24 cellular contexts compared by ENCODE assay signal in the genomic region with DNA sequence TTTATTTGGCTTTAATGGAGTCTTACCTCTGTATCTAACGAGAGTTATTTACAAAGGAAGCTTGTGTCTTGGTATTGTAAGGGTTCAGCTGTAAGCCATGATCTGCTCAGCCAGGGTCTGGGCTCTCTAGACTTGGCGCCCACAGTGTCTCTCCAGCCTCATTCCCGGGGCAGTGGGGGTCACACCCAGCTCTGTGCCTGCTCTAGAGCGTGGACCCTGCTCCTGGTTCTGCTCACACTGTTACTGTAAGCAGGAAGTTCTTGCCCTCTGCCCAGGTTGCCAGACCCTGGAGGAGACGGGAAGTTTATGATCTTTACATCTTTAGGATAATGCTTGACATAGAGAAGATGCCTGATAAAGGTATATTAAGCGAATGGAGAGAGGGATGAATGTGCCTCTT.
A peak's percentile ranks its signal among the peaks of the same experiment; 100 is the strongest.
DNase-seq lines count a peak whose midpoint lies in the region; ATAC-seq and TF ChIP-seq lines count a peak whose summit lies in the region.
"Had no signal": no experiment of that assay in that cellular context is flagged by ENCODE, and none has a peak within 500 bp of the region (broad histone marks: within the 10 kb centered on the region; RNA-seq: fewer than 3 reads in every experiment).

No MANE protein-coding gene starts in this region.

- POLR2A ChIA-PET in MCF 10A (lab: Yijun Ruan, JAX): no interaction called here

- BruUV-seq in MCF 10A (replicated peaks; lab: Mats Ljungman, UMichigan): no TSS peak

- H3K9ac ChIP-seq in colonic mucosa (ENCODE audit: low read depth in 2 of 2, low read length in 2 of 2): no peak overlapping the region
- H3K9ac ChIP-seq: BLaER1 had no signal

- no peaks in the 10 kb centered on the region for H3K36me3 ChIP-seq in colonic mucosa
- no peaks in the 10 kb centered on the region for H3K36me3 ChIP-seq in mucosa of descending colon (ENCODE audit: low read depth)
- H3K36me3 ChIP-seq: BE2C, BLaER1 had no signal

- no peak overlapping the region for H3K27ac Mint-ChIP-seq in MCF 10A (ENCODE audit: low read depth, unreplicated experiment)
- H3K27ac Mint-ChIP-seq: CD14-positive monocyte; CD4-positive, alpha-beta memory T cell; CD8-positive, alpha-beta memory T cell had no signal

- no peaks in the 10 kb centered on the region for H3K27me3 ChIP-seq in colonic mucosa
- H3K27me3 ChIP-seq: BLaER1 had no signal

- ATAC-seq in left colon (peak; percentile 61), mucosa of descending colon (peak; percentile 53), GM21529 (IDR thresholded peaks at IDR 0.05; ENCODE audit: unreplicated experiment) (no peak), HG03095 (IDR thresholded peaks at IDR 0.05; ENCODE audit: unreplicated experiment) (no peak)
- ATAC-seq: GM12878 had no signal

- no peak for DNase-seq in colonic mucosa
- DNase-seq in left colon: peak in 1 of 2 donors; percentile 26
- no peak for DNase-seq in mucosa of descending colon
- DNase-seq in MCF 10A (ENCODE audit: unreplicated experiment): no peak
- DNase-seq: 8988T; ACHN; BE2C; C1 segment of cervical spinal cord; CD4-positive, alpha-beta memory T cell; CD4-positive, CD25-positive, alpha-beta regulatory T cell; CD8-positive, alpha-beta memory T cell; COR-L47; DMS 273 treated with DMSO at 0.1 percent for 48 hours; DMS153; DMS53; DMS79; DND-41; EL; GDM1 had no signal

- no peaks in the 10 kb centered on the region for H3K4me1 Mint-ChIP-seq in MCF 10A (ENCODE audit: insufficient read depth, unreplicated experiment)
- H3K4me1 Mint-ChIP-seq: CD4-positive, alpha-beta memory T cell; CD4-positive, CD25-positive, alpha-beta regulatory T cell; CD8-positive, alpha-beta memory T cell had no signal

- TF ChIP-seq CTCF in colonic mucosa (IDR thresholded peaks at IDR 0.05): no peak
- no peak for TF ChIP-seq CTCF in mucosa of descending colon (IDR thresholded peaks at IDR 0.05)
- TF ChIP-seq CTCF in MCF 10A (IDR thresholded peaks at IDR 0.05; ENCODE audit: unreplicated experiment): no peak

- H3K4me3 Mint-ChIP-seq in MCF 10A (ENCODE audit: unreplicated experiment): no peak overlapping the region
- H3K4me3 Mint-ChIP-seq: CD14-positive monocyte; CD4-positive, alpha-beta memory T cell; CD4-positive, CD25-positive, alpha-beta regulatory T cell; CD8-positive, alpha-beta memory T cell had no signal

- intact Hi-C loops in colonic mucosa (cut with DNase I): no loop called here
- intact Hi-C loops in left colon (cut with DNase I, micrococcal nuclease): no loop called here
- intact Hi-C loops in mucosa of descending colon (cut with DNase I, micrococcal nuclease): no loop called here
- intact Hi-C loops in MCF 10A (cut with micrococcal nuclease): no loop called here

- H3K9me3 Mint-ChIP-seq in MCF 10A (ENCODE audit: unreplicated experiment): no peaks in the 10 kb centered on the region

- H3K4me3 ChIP-seq in colonic mucosa (no peak overlapping the region), mucosa of descending colon (no peak overlapping the region)
- H3K4me3 ChIP-seq: BLaER1, GM12878 had no signal

- CTCF ChIA-PET in MCF 10A (lab: Yijun Ruan, JAX): no interaction called here

- H3K27ac ChIP-seq in colonic mucosa: peak overlapping the region; percentile 15
- H3K27ac ChIP-seq: BLaER1 had no signal

- H3K27me3 Mint-ChIP-seq in MCF 10A (ENCODE audit: insufficient read depth, unreplicated experiment): no peaks in the 10 kb centered on the region

- H3K4me1 ChIP-seq in colonic mucosa (no peaks in the 10 kb centered on the region), mucosa of descending colon (ENCODE audit: low read depth) (no peaks in the 10 kb centered on the region)
- H3K4me1 ChIP-seq: BE2C, BLaER1 had no signal

- no peaks in the 10 kb centered on the region for H3K36me3 Mint-ChIP-seq in MCF 10A (ENCODE audit: insufficient read depth, unreplicated experiment)
- H3K36me3 Mint-ChIP-seq: CD14-positive monocyte; CD4-positive, alpha-beta memory T cell; CD4-positive, CD25-positive, alpha-beta regulatory T cell had no signal

- H3K9me3 ChIP-seq in colonic mucosa: no peaks in the 10 kb centered on the region
- peaks cover 2% of the 10 kb centered on the region for H3K9me3 ChIP-seq in mucosa of descending colon

Comparison
In these comparisons a context has a peak if more than half of its experiments do, and no peak if none do; other contexts are left out.
1. ATAC-seq: peak in left colon (single experiment) and mucosa of descending colon (single experiment); none in GM21529 (single experiment) and HG03095 (single experiment).